Comparison of ENCODE assay signal across 19 cellular contexts in the genomic region with DNA sequence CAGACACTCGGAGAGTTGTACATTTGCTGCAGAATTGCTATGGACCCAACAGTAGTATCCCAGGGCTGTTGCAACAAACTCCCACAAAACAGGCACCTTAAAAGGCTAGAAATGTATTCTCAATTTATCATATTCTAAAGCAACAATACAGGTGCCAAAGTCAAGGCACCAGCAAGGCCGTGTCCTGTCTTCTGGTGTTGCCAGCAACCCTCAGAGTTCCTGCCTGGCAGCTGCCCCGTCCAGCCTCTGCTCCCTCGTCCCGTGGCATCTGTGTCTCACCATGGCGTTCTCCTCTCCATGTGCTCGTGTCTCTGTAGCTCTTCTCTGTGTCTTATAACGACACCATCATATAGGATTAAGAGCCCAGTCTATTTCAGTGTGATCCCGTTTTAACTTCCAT.
A peak's percentile ranks its signal among the peaks of the same experiment; 100 is the strongest.
DNase-seq lines count a peak whose midpoint lies in the region; ATAC-seq and TF ChIP-seq lines count a peak whose summit lies in the region.
"Had no signal": no experiment of that assay in that cellular context is flagged by ENCODE, and none has a peak within 500 bp of the region (broad histone marks: within the 10 kb centered on the region; RNA-seq: fewer than 3 reads in every experiment).

No MANE protein-coding gene starts in this region.

- no peaks in the 10 kb centered on the region for H3K36me3 ChIP-seq in neural progenitor cell
- no peaks in the 10 kb centered on the region for H3K36me3 ChIP-seq in suprapubic skin
- no peaks in the 10 kb centered on the region for H3K36me3 ChIP-seq in vagina
- H3K36me3 ChIP-seq: BE2C, BLaER1 had no signal

- no peak for TF ChIP-seq EP300 in suprapubic skin (IDR thresholded peaks at IDR 0.05)

- ATAC-seq in sciatic nerve (no peak), GM19351 (IDR thresholded peaks at IDR 0.05; ENCODE audit: unreplicated experiment) (no peak)

- H3F3A ChIP-seq in neural progenitor cell (ENCODE audit: low read depth): no peaks in the 10 kb centered on the region

- peaks cover 6% of the 10 kb centered on the region for H3K9me3 Mint-ChIP-seq in neural progenitor cell
- H3K9me3 Mint-ChIP-seq: CD8-positive, alpha-beta memory T cell had no signal

- H3K36me3 Mint-ChIP-seq in neural progenitor cell: no peaks in the 10 kb centered on the region
- H3K36me3 Mint-ChIP-seq: CD14-positive monocyte; CD4-positive, alpha-beta memory T cell; CD4-positive, CD25-positive, alpha-beta regulatory T cell; CD8-positive, alpha-beta memory T cell had no signal

- H3K9ac ChIP-seq in neural progenitor cell: no peak overlapping the region
- H3K9ac ChIP-seq: BLaER1 had no signal

- peaks cover 17% of the 10 kb centered on the region for H3K27me3 Mint-ChIP-seq in neural progenitor cell (ENCODE audit: insufficient read depth, low read depth)

- H3K4me3 ChIP-seq in neural progenitor cell (no peak overlapping the region), suprapubic skin (no peak overlapping the region), vagina (no peak overlapping the region)
- H3K4me3 ChIP-seq: BLaER1 had no signal

- no peaks in the 10 kb centered on the region for H3K9me3 ChIP-seq in neural progenitor cell (ENCODE audit: low read depth)
- H3K9me3 ChIP-seq in suprapubic skin: no peaks in the 10 kb centered on the region
- H3K9me3 ChIP-seq in vagina: no peaks in the 10 kb centered on the region
- H3K9me3 ChIP-seq: BE2C, Caco-2 had no signal

- WGBS in suprapubic skin: 90% methylated on average over 8 of the region's 9 CpGs

- TF ChIP-seq CTCF in neural progenitor cell (IDR thresholded peaks at IDR 0.05) (no peak), suprapubic skin (IDR thresholded peaks at IDR 0.05) (no peak), vagina (IDR thresholded peaks at IDR 0.05) (no peak)

- no peak overlapping the region for H3K27ac Mint-ChIP-seq in neural progenitor cell
- H3K27ac Mint-ChIP-seq: CD14-positive monocyte; CD4-positive, alpha-beta memory T cell; CD4-positive, CD25-positive, alpha-beta regulatory T cell; CD8-positive, alpha-beta memory T cell had no signal

- intact Hi-C loops in vagina (cut with DNase I) (no loop called here), sciatic nerve (cut with DNase I) (no loop called here)

- DNase-seq in neural progenitor cell (ENCODE audit: low spot score) (no peak), suprapubic skin (ENCODE audit: low spot score in 2 of 2) (no peak), vagina (ENCODE audit: extremely low spot score in 2 of 2) (peak in 1 of 2 donors; percentile 74), sciatic nerve (ENCODE audit: low spot score) (no peak), COLO668 (lab: John Stamatoyannopoulos, UW; ENCODE audit: unreplicated experiment) (no peak)
- DNase-seq: 8988T; ACHN; BE2C; C1 segment of cervical spinal cord; Caco-2; Calu3; CD4-positive, alpha-beta memory T cell; CD4-positive, CD25-positive, alpha-beta regulatory T cell; CD8-positive, alpha-beta memory T cell; DMS79 treated with DMSO at 0.1 percent for 48 hours; GF-D8 had no signal

- no peak overlapping the region for H3K4me3 Mint-ChIP-seq in neural progenitor cell
- H3K4me3 Mint-ChIP-seq: CD14-positive monocyte; CD4-positive, alpha-beta memory T cell; CD4-positive, CD25-positive, alpha-beta regulatory T cell; CD8-positive, alpha-beta memory T cell had no signal

- H3K4me1 Mint-ChIP-seq in neural progenitor cell: peaks cover 43% of the 10 kb centered on the region
- H3K4me1 Mint-ChIP-seq: CD14-positive monocyte; CD4-positive, alpha-beta memory T cell; CD4-positive, CD25-positive, alpha-beta regulatory T cell; CD8-positive, alpha-beta memory T cell had no signal

- H2AFZ ChIP-seq in neural progenitor cell (replicated peaks): peak overlapping the region; percentile 29

- H3K27ac ChIP-seq in neural progenitor cell: no peak overlapping the region
- H3K27ac ChIP-seq in suprapubic skin: peak overlapping the region; percentile 29
- peak overlapping the region; percentile 47 for H3K27ac ChIP-seq in vagina
- H3K27ac ChIP-seq: BLaER1 had no signal

- H3K27me3 ChIP-seq in neural progenitor cell (no peaks in the 10 kb centered on the region), suprapubic skin (no peaks in the 10 kb centered on the region), vagina (no peaks in the 10 kb centered on the region)
- H3K27me3 ChIP-seq: BE2C, BLaER1 had no signal

- H3K79me2 ChIP-seq in neural progenitor cell (ENCODE audit: low read depth): no peaks in the 10 kb centered on the region

- H3K4me1 ChIP-seq in neural progenitor cell (peaks cover 3% of the 10 kb centered on the region), suprapubic skin (peaks cover 6% of the 10 kb centered on the region), vagina (peaks cover 7% of the 10 kb centered on the region)
- H3K4me1 ChIP-seq: BE2C, Caco-2 had no signal

- H4K20me1 ChIP-seq in neural progenitor cell (ENCODE audit: low read depth): no peaks in the 10 kb centered on the region
- H4K20me1 ChIP-seq: BLaER1 had no signal

- TF ChIP-seq POLR2A in suprapubic skin (IDR thresholded peaks at IDR 0.05): no peak
- TF ChIP-seq POLR2A in vagina (IDR thresholded peaks at IDR 0.05): no peak

- no peak overlapping the region for H3K4me2 ChIP-seq in neural progenitor cell
- H3K4me2 ChIP-seq: BLaER1 had no signal
